ENCODE assay signal across 15 cellular contexts in the genomic region with DNA sequence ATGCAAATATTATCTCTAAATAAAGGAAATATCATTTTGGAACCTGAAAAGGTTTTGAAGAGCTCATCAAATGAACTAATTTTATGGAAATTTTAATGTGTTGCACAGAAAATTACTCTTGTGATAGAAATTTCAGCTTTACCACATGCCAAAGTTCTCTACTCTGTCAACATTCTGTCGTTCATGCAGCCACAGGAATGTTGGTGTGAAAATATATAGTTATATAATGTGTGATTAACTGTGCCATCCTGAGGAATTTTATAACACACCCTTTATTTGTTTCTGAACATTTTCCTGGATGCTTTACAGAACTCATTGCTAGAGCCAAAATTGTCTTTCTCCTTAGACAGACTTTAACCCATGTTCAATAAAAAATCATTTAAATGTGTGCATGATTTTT.
A peak's percentile ranks its signal among the peaks of the same experiment; 100 is the strongest.
DNase-seq lines count a peak whose midpoint lies in the region; ATAC-seq lines count a peak whose summit lies in the region.
"Had no signal": no experiment of that assay in that cellular context is flagged by ENCODE, and none has a peak within 500 bp of the region (broad histone marks: within the 10 kb centered on the region; RNA-seq: fewer than 3 reads in every experiment).

No MANE protein-coding gene starts in this region.

- no peak for ATAC-seq in GM19351 (IDR thresholded peaks at IDR 0.05; ENCODE audit: unreplicated experiment)
- ATAC-seq: A549, GM23338 had no signal

- in situ Hi-C loops in Caki2 (cut with HindIII; ENCODE audit: low pct_unique_long_range_greater_than_20kb, low sequenced_read_pairs), result no loop called here

- peak; percentile 10 for DNase-seq in Caki2 (ENCODE audit: low read depth)
- peak; percentile 4 for DNase-seq in HCEC 1CT
- peak; percentile 6 for DNase-seq in NCI-H226
- peak; percentile 13 for DNase-seq in kidney tubule cell (ENCODE audit: low spot score)
- no peak for DNase-seq in NCI-H345 (lab: John Stamatoyannopoulos, UW)
- DNase-seq in HuH-7 (ENCODE audit: low spot score), result no peak
- DNase-seq: BE2C; CD4-positive, alpha-beta memory T cell; COR-L47; DMS53; H7; KBM-7 had no signal

Comparison
In these comparisons a context has a peak if more than half of its experiments do, and no peak if none do; other contexts are left out.
1. DNase-seq: peak in Caki2 (single experiment), HCEC 1CT (single experiment), NCI-H226 (single experiment) and kidney tubule cell (single experiment); none in NCI-H345 (single experiment) and HuH-7 (single experiment).